ENCODE assay signal across 1 cellular context in the genomic region with DNA sequence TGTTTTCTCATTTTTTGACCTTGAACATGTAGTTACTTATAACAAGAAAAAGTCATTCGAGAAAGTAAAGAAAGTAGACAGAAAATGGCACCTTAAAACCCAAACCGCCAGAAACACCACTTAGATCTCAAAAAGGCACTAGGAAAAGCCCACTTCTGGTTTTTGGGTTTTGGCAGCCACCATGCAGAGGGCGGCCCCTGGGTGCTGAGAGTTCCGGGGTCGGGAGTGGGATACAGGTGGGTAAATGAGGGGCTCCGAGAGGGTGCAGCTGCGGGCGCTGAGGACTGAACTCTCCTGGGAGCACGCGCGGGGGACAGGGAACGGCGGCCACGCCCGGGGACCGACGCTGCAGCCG.
TF ChIP-seq lines count a peak whose summit lies in the region.

No MANE protein-coding gene starts in this region.

TF ChIP-seq in H1, 55 proteins besides CTCF, POLR2A, EP300 and RAD21 (continued from another document):
- TF ChIP-seq, protein P1, sequence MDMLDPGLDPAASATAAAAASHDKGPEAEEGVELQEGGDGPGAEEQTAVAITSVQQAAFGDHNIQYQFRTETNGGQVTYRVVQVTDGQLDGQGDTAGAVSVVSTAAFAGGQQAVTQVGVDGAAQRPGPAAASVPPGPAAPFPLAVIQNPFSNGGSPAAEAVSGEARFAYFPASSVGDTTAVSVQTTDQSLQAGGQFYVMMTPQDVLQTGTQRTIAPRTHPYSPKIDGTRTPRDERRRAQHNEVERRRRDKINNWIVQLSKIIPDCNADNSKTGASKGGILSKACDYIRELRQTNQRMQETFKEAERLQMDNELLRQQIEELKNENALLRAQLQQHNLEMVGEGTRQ (IDR thresholded peaks at IDR 0.05; ENCODE audit: low read length) = no peak
- TF ChIP-seq YY1 (IDR thresholded peaks at IDR 0.05; ENCODE audit: low read depth, low read length) (no peak), HDAC6 (IDR thresholded peaks at IDR 0.05; ENCODE audit: low read depth, low read length) (no peak), KDM1A (IDR thresholded peaks at IDR 0.05; ENCODE audit: borderline replicate concordance, low read length) (no peak), TCF12 (IDR thresholded peaks at IDR 0.05; ENCODE audit: low read depth, low read length) (no peak), POU5F1 (IDR thresholded peaks at IDR 0.05; ENCODE audit: low read depth, low read length) (no peak), CBX5 (IDR thresholded peaks at IDR 0.05; ENCODE audit: low read depth, low read length) (no peak), MAFK (IDR thresholded peaks at IDR 0.05; ENCODE audit: low read depth, low read length) (no peak), HDAC2 (IDR thresholded peaks at IDR 0.05; ENCODE audit: borderline replicate concordance in 1 of 2, low read depth in 2 of 2, low read length in 2 of 2) (no peak), SIN3A (conservative IDR thresholded peaks at IDR 0.05 in 1 of 2, IDR thresholded peaks at IDR 0.05 in 1 of 2; ENCODE audit: low read depth in 1 of 2, low read length in 2 of 2) (no peak), PHF8 (conservative IDR thresholded peaks at IDR 0.05; ENCODE audit: low read depth, low read length) (no peak), ZNF274 (IDR thresholded peaks at IDR 0.05; ENCODE audit: borderline replicate concordance, extremely low read depth, low read length) (no peak), GTF2F1 (IDR thresholded peaks at IDR 0.05; ENCODE audit: borderline replicate concordance, low read depth, low read length) (no peak), SP2 (IDR thresholded peaks at IDR 0.05; ENCODE audit: low read length) (no peak), POLR2AphosphoS5 (IDR thresholded peaks at IDR 0.05; ENCODE audit: low read depth, low read length) (no peak)
- TF ChIP-seq, protein P2, sequence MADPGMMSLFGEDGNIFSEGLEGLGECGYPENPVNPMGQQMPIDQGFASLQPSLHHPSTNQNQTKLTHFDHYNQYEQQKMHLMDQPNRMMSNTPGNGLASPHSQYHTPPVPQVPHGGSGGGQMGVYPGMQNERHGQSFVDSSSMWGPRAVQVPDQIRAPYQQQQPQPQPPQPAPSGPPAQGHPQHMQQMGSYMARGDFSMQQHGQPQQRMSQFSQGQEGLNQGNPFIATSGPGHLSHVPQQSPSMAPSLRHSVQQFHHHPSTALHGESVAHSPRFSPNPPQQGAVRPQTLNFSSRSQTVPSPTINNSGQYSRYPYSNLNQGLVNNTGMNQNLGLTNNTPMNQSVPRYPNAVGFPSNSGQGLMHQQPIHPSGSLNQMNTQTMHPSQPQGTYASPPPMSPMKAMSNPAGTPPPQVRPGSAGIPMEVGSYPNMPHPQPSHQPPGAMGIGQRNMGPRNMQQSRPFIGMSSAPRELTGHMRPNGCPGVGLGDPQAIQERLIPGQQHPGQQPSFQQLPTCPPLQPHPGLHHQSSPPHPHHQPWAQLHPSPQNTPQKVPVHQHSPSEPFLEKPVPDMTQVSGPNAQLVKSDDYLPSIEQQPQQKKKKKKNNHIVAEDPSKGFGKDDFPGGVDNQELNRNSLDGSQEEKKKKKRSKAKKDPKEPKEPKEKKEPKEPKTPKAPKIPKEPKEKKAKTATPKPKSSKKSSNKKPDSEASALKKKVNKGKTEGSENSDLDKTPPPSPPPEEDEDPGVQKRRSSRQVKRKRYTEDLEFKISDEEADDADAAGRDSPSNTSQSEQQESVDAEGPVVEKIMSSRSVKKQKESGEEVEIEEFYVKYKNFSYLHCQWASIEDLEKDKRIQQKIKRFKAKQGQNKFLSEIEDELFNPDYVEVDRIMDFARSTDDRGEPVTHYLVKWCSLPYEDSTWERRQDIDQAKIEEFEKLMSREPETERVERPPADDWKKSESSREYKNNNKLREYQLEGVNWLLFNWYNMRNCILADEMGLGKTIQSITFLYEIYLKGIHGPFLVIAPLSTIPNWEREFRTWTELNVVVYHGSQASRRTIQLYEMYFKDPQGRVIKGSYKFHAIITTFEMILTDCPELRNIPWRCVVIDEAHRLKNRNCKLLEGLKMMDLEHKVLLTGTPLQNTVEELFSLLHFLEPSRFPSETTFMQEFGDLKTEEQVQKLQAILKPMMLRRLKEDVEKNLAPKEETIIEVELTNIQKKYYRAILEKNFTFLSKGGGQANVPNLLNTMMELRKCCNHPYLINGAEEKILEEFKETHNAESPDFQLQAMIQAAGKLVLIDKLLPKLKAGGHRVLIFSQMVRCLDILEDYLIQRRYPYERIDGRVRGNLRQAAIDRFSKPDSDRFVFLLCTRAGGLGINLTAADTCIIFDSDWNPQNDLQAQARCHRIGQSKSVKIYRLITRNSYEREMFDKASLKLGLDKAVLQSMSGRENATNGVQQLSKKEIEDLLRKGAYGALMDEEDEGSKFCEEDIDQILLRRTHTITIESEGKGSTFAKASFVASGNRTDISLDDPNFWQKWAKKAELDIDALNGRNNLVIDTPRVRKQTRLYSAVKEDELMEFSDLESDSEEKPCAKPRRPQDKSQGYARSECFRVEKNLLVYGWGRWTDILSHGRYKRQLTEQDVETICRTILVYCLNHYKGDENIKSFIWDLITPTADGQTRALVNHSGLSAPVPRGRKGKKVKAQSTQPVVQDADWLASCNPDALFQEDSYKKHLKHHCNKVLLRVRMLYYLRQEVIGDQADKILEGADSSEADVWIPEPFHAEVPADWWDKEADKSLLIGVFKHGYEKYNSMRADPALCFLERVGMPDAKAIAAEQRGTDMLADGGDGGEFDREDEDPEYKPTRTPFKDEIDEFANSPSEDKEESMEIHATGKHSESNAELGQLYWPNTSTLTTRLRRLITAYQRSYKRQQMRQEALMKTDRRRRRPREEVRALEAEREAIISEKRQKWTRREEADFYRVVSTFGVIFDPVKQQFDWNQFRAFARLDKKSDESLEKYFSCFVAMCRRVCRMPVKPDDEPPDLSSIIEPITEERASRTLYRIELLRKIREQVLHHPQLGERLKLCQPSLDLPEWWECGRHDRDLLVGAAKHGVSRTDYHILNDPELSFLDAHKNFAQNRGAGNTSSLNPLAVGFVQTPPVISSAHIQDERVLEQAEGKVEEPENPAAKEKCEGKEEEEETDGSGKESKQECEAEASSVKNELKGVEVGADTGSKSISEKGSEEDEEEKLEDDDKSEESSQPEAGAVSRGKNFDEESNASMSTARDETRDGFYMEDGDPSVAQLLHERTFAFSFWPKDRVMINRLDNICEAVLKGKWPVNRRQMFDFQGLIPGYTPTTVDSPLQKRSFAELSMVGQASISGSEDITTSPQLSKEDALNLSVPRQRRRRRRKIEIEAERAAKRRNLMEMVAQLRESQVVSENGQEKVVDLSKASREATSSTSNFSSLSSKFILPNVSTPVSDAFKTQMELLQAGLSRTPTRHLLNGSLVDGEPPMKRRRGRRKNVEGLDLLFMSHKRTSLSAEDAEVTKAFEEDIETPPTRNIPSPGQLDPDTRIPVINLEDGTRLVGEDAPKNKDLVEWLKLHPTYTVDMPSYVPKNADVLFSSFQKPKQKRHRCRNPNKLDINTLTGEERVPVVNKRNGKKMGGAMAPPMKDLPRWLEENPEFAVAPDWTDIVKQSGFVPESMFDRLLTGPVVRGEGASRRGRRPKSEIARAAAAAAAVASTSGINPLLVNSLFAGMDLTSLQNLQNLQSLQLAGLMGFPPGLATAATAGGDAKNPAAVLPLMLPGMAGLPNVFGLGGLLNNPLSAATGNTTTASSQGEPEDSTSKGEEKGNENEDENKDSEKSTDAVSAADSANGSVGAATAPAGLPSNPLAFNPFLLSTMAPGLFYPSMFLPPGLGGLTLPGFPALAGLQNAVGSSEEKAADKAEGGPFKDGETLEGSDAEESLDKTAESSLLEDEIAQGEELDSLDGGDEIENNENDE (IDR thresholded peaks at IDR 0.05; ENCODE audit: insufficient replicate concordance, low read length) = no peak
